Comparison of ENCODE assay signal across 8 cellular contexts in genomic region chr1:119808972-119809550, GRCh38. TPM values are rescaled to one million over a fixed set of nuclear protein-coding genes. Genes with fewer than 3 reads are reported as not detected.
DNase-seq lines count a peak whose midpoint lies in the region; ATAC-seq, FAIRE-seq and TF ChIP-seq lines count a peak whose summit lies in the region.

No MANE protein-coding gene starts in this region.

- no peak overlapping the region for H3K27ac Mint-ChIP-seq in astrocyte (ENCODE audit: unreplicated experiment)

- peak; percentile 81 for ATAC-seq in HG02798 (IDR thresholded peaks at IDR 0.05; ENCODE audit: poor library complexity, unreplicated experiment)
- no peak for ATAC-seq in HG03097 (IDR thresholded peaks at IDR 0.05; ENCODE audit: low FRiP score, unreplicated experiment)

- TF ChIP-seq CTCF in GM12864 (IDR thresholded peaks at IDR 0.05; ENCODE audit: low read depth, low read length, missing control alignments) = peak; percentile 92
- TF ChIP-seq CTCF in astrocyte (IDR thresholded peaks at IDR 0.05; ENCODE audit: insufficient read depth, low read depth, low read length) = peak; percentile 94
- TF ChIP-seq CTCF in hepatocyte (IDR thresholded peaks at IDR 0.05; ENCODE audit: poor library complexity) = peak; percentile 91

- H3K9ac ChIP-seq in astrocyte (ENCODE audit: low read length) (no peak overlapping the region), skeletal muscle satellite cell (ENCODE audit: low read depth, low read length) (no peak overlapping the region)

- H3K4me1 Mint-ChIP-seq in astrocyte (ENCODE audit: low read depth, unreplicated experiment) = no peaks in the 10 kb centered on the region

- H3K4me3 ChIP-seq in GM12864 (ENCODE audit: low read depth, low read length) = no peak overlapping the region
- H3K4me3 ChIP-seq in astrocyte (ENCODE audit: insufficient read depth, low read depth, low read length) = no peak overlapping the region
- H3K4me3 ChIP-seq in hepatocyte = no peak overlapping the region
- no peak overlapping the region for H3K4me3 ChIP-seq in skeletal muscle satellite cell (ENCODE audit: low read length)

- H3K27me3 Mint-ChIP-seq in astrocyte (ENCODE audit: low read depth, unreplicated experiment) = peaks cover 26% of the 10 kb centered on the region

- H3K36me3 ChIP-seq in astrocyte (ENCODE audit: insufficient read depth, low read length) (no peaks in the 10 kb centered on the region), hepatocyte (replicated peaks; ENCODE audit: insufficient read depth, low read depth) (no peaks in the 10 kb centered on the region), skeletal muscle satellite cell (ENCODE audit: insufficient read depth, low read length) (no peaks in the 10 kb centered on the region)

- H3K27ac ChIP-seq in astrocyte (ENCODE audit: low read depth, low read length) (no peak overlapping the region), hepatocyte (no peak overlapping the region)

- no peak overlapping the region for H3K4me3 Mint-ChIP-seq in astrocyte (ENCODE audit: unreplicated experiment)

- no peaks in the 10 kb centered on the region for H3K79me2 ChIP-seq in astrocyte (ENCODE audit: insufficient read depth, low read length)
- no peaks in the 10 kb centered on the region for H3K79me2 ChIP-seq in hepatocyte

- H3K9me2 ChIP-seq in hepatocyte (replicated peaks; ENCODE audit: insufficient read depth) = no peaks in the 10 kb centered on the region

- H3K4me1 ChIP-seq in astrocyte (ENCODE audit: insufficient read depth, low read length) = no peaks in the 10 kb centered on the region
- no peaks in the 10 kb centered on the region for H3K4me1 ChIP-seq in hepatocyte (ENCODE audit: insufficient read depth)
- peaks cover 3% of the 10 kb centered on the region for H3K4me1 ChIP-seq in skeletal muscle satellite cell (ENCODE audit: control insufficient read depth, insufficient read depth, low read length)

- 5% methylated on average over 6 of the region's 6 CpGs for WGBS in hepatocyte (ENCODE audit: low lambda C conversion rate, missing lambda C conversion rate)

- H3K9me3 Mint-ChIP-seq in astrocyte (ENCODE audit: unreplicated experiment) = peaks cover 5% of the 10 kb centered on the region

- H3K4me2 ChIP-seq in astrocyte (ENCODE audit: low read length) (peak overlapping the region; percentile 21), hepatocyte (peak overlapping the region; percentile 57), skeletal muscle satellite cell (ENCODE audit: low read length) (peak overlapping the region; percentile 23)

- DNase-seq in GM12864 (ENCODE audit: low read depth) = peak; percentile 44
- peak; percentile 66 to 70 for DNase-seq in NCI-H2081 (lab: John Stamatoyannopoulos, UW)
- peak; percentile 49 for DNase-seq in T-helper 9 cell
- peak; percentile 35 for DNase-seq in astrocyte (ENCODE audit: low read depth)
- DNase-seq in hepatocyte (ENCODE audit: low spot score) = peak; percentile 89

- H4K20me1 ChIP-seq in astrocyte (ENCODE audit: insufficient read depth, low read length) (no peaks in the 10 kb centered on the region), hepatocyte (ENCODE audit: insufficient read depth, poor library complexity, severe bottlenecking) (no peaks in the 10 kb centered on the region)

- H3K9me3 ChIP-seq in astrocyte (ENCODE audit: insufficient read depth, low read depth, low read length) (no peaks in the 10 kb centered on the region), hepatocyte (ENCODE audit: low read depth) (no peaks in the 10 kb centered on the region), skeletal muscle satellite cell (replicated peaks; ENCODE audit: low read length) (no peaks in the 10 kb centered on the region)

- H2AFZ ChIP-seq in astrocyte (ENCODE audit: low read depth, low read length) (no peak overlapping the region), hepatocyte (peak overlapping the region; percentile 33)

- H3K36me3 Mint-ChIP-seq in astrocyte (ENCODE audit: low read depth, unreplicated experiment) = no peaks in the 10 kb centered on the region

- peak; percentile 52 for FAIRE-seq in astrocyte (lab: Jason Lieb, UNC)

- peaks cover 23% of the 10 kb centered on the region for H3K27me3 ChIP-seq in astrocyte (ENCODE audit: insufficient read depth, low read length)
- no peaks in the 10 kb centered on the region for H3K27me3 ChIP-seq in hepatocyte
- peaks cover 36% of the 10 kb centered on the region for H3K27me3 ChIP-seq in skeletal muscle satellite cell (ENCODE audit: control insufficient read depth, insufficient read depth, low read length)

RNA-seq across cellular contexts. Expression of gene REG4, which starts 2.2 kb away (rescaled TPM):
- not detected in 2 replicates for total RNA-seq in astrocyte
- total RNA-seq in hepatocyte = 103 and 106 TPM in 2 replicates
- polyA plus RNA-seq in hepatocyte = 79.4 and 111 TPM in 2 replicates
- not detected in 2 replicates for total RNA-seq in skeletal muscle satellite cell (2012; rRNA removed)

RNA-seq across cellular contexts. Expression of gene HMGCS2, which starts 40.4 kb away (rescaled TPM):
- not detected in 2 replicates for total RNA-seq in astrocyte
- total RNA-seq in hepatocyte = 188 and 207 TPM in 2 replicates
- polyA plus RNA-seq in hepatocyte = 119 and 167 TPM in 2 replicates
- not detected in 2 replicates for total RNA-seq in skeletal muscle satellite cell (2012; rRNA removed)

Comparison
In these comparisons a context has a peak if more than half of its experiments do, and no peak if none do; other contexts are left out.
1. DNase-seq: peak in every context shown above with its lines; median percentile 89 in hepatocyte; 68 in NCI-H2081; 49 in T-helper 9 cell; 44 in GM12864; 35 in astrocyte.
2. RNA of gene REG4, which starts 2.2 kb away (total RNA-seq): 103 to 106 TPM in hepatocyte; not detected in astrocyte; every median in the first group is over 100 times any median in the second.
3. RNA of gene HMGCS2, which starts 40.4 kb away (total RNA-seq): 188 to 207 TPM in hepatocyte; not detected in astrocyte; every median in the first group is over 100 times any median in the second.
4. Peak in every context shown above with its lines, with median percentiles within 50 percentile points of each other: CTCF ChIP-seq and H3K4me2 ChIP-seq.